In genomic region chr7:47266131-47266706, GRCh38 we compare ENCODE assay signal across 1 cellular context.
TF ChIP-seq lines count a peak whose summit lies in the region.

No MANE protein-coding gene starts in this region.

TF ChIP-seq in HepG2, 621 proteins besides CTCF, POLR2A, EP300 and RAD21 (continued from another document and continues in another):
- TF ChIP-seq CENPT (CRISPR knock-in tag; IDR thresholded peaks at IDR 0.05; ENCODE audit: low read depth) (no peak), HDAC2 (CRISPR knock-in tag; IDR thresholded peaks at IDR 0.05) (peak; percentile 30; the same call in 1 of the 2 replicates), POLR2G (IDR thresholded peaks at IDR 0.05; ENCODE audit: low read depth, low read length) (no peak), ZC3H4 (CRISPR knock-in tag; IDR thresholded peaks at IDR 0.05; ENCODE audit: borderline replicate concordance) (no peak), KDM3A (CRISPR knock-in tag; IDR thresholded peaks at IDR 0.05; ENCODE audit: low read depth) (no peak), SIN3B (IDR thresholded peaks at IDR 0.05; ENCODE audit: low read length) (no peak), RBAK (CRISPR knock-in tag; IDR thresholded peaks at IDR 0.05) (no peak), ZBTB1 (CRISPR knock-in tag; IDR thresholded peaks at IDR 0.05; ENCODE audit: borderline replicate concordance) (no peak), NFIB (CRISPR knock-in tag; IDR thresholded peaks at IDR 0.05; ENCODE audit: borderline replicate concordance) (no peak), TRIM22 (IDR thresholded peaks at IDR 0.05) (no peak), NRL (CRISPR knock-in tag; IDR thresholded peaks at IDR 0.05; ENCODE audit: borderline replicate concordance) (no peak), ZNF512B (CRISPR knock-in tag; IDR thresholded peaks at IDR 0.05; ENCODE audit: borderline replicate concordance) (no peak), ZNF549 (CRISPR knock-in tag; IDR thresholded peaks at IDR 0.05) (no peak), ZNF761 (CRISPR knock-in tag; conservative IDR thresholded peaks at IDR 0.05) (no peak), SRSF4 (IDR thresholded peaks at IDR 0.05; ENCODE audit: low read depth, low read length, poor library complexity, severe bottlenecking) (no peak), MTA1 (CRISPR knock-in tag; IDR thresholded peaks at IDR 0.05; ENCODE audit: borderline replicate concordance) (no peak), ADNP (CRISPR knock-in tag; IDR thresholded peaks at IDR 0.05) (no peak), MED13 (CRISPR knock-in tag; IDR thresholded peaks at IDR 0.05) (no peak), AHR (CRISPR knock-in tag; IDR thresholded peaks at IDR 0.05) (no peak), HMG20B (CRISPR knock-in tag; conservative IDR thresholded peaks at IDR 0.05) (no peak), NKX3-1 (CRISPR knock-in tag; IDR thresholded peaks at IDR 0.05) (no peak), ZNF607 (CRISPR knock-in tag; IDR thresholded peaks at IDR 0.05; ENCODE audit: borderline replicate concordance) (no peak), HOXA7 (CRISPR knock-in tag; IDR thresholded peaks at IDR 0.05) (no peak), KDM6A (CRISPR knock-in tag; IDR thresholded peaks at IDR 0.05; ENCODE audit: low read depth) (no peak), HMG20A (CRISPR knock-in tag; IDR thresholded peaks at IDR 0.05; ENCODE audit: borderline replicate concordance) (no peak), RARG (CRISPR knock-in tag; IDR thresholded peaks at IDR 0.05; ENCODE audit: low read depth) (no peak), HNF4G (IDR thresholded peaks at IDR 0.05; ENCODE audit: borderline replicate concordance, low read depth, low read length) (0 out of 2 replicates have a peak, but pooled peaks have one; percentile 38), HNF4G (CRISPR knock-in tag; IDR thresholded peaks at IDR 0.05; ENCODE audit: borderline replicate concordance, low read depth) (peak; percentile 31; the same call in 1 of the 2 replicates), GMEB1 (CRISPR knock-in tag; IDR thresholded peaks at IDR 0.05; ENCODE audit: borderline replicate concordance) (no peak), SCMH1 (CRISPR knock-in tag; IDR thresholded peaks at IDR 0.05; ENCODE audit: borderline replicate concordance) (no peak), HDAC1 (CRISPR knock-in tag; IDR thresholded peaks at IDR 0.05) (0 out of 2 replicates have a peak, but pooled peaks have one; percentile 42), JARID2 (CRISPR knock-in tag; IDR thresholded peaks at IDR 0.05; ENCODE audit: insufficient replicate concordance) (no peak), KLF15 (CRISPR knock-in tag; IDR thresholded peaks at IDR 0.05; ENCODE audit: borderline replicate concordance) (no peak), ZNF879 (CRISPR knock-in tag; IDR thresholded peaks at IDR 0.05) (no peak), TCF12 (IDR thresholded peaks at IDR 0.05) (no peak), TCF12 (CRISPR knock-in tag; IDR thresholded peaks at IDR 0.05) (no peak), MAFF (IDR thresholded peaks at IDR 0.05; ENCODE audit: low read depth, low read length) (no peak), MTA3 (CRISPR knock-in tag; IDR thresholded peaks at IDR 0.05) (no peak), SMARCC2 (IDR thresholded peaks at IDR 0.05) (no peak), FOXK1 (CRISPR knock-in tag; IDR thresholded peaks at IDR 0.05; ENCODE audit: borderline replicate concordance, low read depth) (no peak), THAP11 (CRISPR knock-in tag; IDR thresholded peaks at IDR 0.05) (0 out of 2 replicates have a peak, but pooled peaks have one; percentile 22), ZNF709 (CRISPR knock-in tag; IDR thresholded peaks at IDR 0.05) (no peak), IRF1 (CRISPR knock-in tag; IDR thresholded peaks at IDR 0.05; ENCODE audit: low read depth) (no peak), CBX1 (IDR thresholded peaks at IDR 0.05; ENCODE audit: low read depth) (no peak), ZNF180 (CRISPR knock-in tag; IDR thresholded peaks at IDR 0.05; ENCODE audit: borderline replicate concordance, low read depth) (no peak), NFATC3 (CRISPR knock-in tag; IDR thresholded peaks at IDR 0.05) (no peak), MXD1 (CRISPR knock-in tag; IDR thresholded peaks at IDR 0.05) (no peak), ZFP90 (CRISPR knock-in tag; IDR thresholded peaks at IDR 0.05; ENCODE audit: borderline replicate concordance) (no peak), ZFAT (CRISPR knock-in tag; conservative IDR thresholded peaks at IDR 0.05) (no peak), ZNF790 (CRISPR knock-in tag; IDR thresholded peaks at IDR 0.05; ENCODE audit: borderline replicate concordance) (no peak), ZNF784 (CRISPR knock-in tag; IDR thresholded peaks at IDR 0.05; ENCODE audit: borderline replicate concordance) (no peak), ZNF432 (CRISPR knock-in tag; IDR thresholded peaks at IDR 0.05; ENCODE audit: borderline replicate concordance) (no peak), ZNF567 (CRISPR knock-in tag; IDR thresholded peaks at IDR 0.05; ENCODE audit: borderline replicate concordance) (no peak)
- TF ChIP-seq, protein P1, sequence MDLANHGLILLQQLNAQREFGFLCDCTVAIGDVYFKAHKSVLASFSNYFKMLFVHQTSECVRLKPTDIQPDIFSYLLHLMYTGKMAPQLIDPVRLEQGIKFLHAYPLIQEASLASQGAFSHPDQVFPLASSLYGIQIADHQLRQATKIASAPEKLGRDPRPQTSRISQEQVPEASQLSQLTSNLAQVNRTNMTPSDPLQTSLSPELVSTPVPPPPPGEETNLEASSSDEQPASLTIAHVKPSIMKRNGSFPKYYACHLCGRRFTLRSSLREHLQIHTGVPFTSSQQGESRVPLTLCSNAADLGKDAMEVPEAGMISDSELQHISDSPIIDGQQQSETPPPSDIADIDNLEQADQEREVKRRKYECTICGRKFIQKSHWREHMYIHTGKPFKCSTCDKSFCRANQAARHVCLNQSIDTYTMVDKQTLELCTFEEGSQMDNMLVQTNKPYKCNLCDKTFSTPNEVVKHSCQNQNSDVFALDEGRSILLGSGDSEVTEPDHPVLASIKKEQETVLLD (CRISPR knock-in tag; IDR thresholded peaks at IDR 0.05; ENCODE audit: low read depth), result no peak
- TF ChIP-seq, protein P2, sequence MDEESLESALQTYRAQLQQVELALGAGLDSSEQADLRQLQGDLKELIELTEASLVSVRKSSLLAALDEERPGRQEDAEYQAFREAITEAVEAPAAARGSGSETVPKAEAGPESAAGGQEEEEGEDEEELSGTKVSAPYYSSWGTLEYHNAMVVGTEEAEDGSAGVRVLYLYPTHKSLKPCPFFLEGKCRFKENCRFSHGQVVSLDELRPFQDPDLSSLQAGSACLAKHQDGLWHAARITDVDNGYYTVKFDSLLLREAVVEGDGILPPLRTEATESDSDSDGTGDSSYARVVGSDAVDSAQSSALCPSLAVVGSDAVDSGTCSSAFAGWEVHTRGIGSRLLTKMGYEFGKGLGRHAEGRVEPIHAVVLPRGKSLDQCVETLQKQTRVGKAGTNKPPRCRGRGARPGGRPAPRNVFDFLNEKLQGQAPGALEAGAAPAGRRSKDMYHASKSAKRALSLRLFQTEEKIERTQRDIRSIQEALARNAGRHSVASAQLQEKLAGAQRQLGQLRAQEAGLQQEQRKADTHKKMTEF (CRISPR knock-in tag; IDR thresholded peaks at IDR 0.05), result no peak
- TF ChIP-seq, protein P3, sequence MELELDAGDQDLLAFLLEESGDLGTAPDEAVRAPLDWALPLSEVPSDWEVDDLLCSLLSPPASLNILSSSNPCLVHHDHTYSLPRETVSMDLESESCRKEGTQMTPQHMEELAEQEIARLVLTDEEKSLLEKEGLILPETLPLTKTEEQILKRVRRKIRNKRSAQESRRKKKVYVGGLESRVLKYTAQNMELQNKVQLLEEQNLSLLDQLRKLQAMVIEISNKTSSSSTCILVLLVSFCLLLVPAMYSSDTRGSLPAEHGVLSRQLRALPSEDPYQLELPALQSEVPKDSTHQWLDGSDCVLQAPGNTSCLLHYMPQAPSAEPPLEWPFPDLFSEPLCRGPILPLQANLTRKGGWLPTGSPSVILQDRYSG (CRISPR knock-in tag; IDR thresholded peaks at IDR 0.05), result no peak
- TF ChIP-seq, protein P4, sequence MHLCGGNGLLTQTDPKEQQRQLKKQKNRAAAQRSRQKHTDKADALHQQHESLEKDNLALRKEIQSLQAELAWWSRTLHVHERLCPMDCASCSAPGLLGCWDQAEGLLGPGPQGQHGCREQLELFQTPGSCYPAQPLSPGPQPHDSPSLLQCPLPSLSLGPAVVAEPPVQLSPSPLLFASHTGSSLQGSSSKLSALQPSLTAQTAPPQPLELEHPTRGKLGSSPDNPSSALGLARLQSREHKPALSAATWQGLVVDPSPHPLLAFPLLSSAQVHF (CRISPR knock-in tag; IDR thresholded peaks at IDR 0.05), result no peak
- TF ChIP-seq, protein P5, sequence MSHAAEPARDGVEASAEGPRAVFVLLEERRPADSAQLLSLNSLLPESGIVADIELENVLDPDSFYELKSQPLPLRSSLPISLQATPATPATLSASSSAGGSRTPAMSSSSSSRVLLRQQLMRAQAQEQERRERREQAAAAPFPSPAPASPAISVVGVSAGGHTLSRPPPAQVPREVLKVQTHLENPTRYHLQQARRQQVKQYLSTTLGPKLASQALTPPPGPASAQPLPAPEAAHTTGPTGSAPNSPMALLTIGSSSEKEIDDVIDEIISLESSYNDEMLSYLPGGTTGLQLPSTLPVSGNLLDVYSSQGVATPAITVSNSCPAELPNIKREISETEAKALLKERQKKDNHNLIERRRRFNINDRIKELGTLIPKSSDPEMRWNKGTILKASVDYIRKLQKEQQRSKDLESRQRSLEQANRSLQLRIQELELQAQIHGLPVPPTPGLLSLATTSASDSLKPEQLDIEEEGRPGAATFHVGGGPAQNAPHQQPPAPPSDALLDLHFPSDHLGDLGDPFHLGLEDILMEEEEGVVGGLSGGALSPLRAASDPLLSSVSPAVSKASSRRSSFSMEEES (CRISPR knock-in tag; IDR thresholded peaks at IDR 0.05), result 0 out of 2 replicates have a peak, but pooled peaks have one; percentile 11
- TF ChIP-seq, protein P6, sequence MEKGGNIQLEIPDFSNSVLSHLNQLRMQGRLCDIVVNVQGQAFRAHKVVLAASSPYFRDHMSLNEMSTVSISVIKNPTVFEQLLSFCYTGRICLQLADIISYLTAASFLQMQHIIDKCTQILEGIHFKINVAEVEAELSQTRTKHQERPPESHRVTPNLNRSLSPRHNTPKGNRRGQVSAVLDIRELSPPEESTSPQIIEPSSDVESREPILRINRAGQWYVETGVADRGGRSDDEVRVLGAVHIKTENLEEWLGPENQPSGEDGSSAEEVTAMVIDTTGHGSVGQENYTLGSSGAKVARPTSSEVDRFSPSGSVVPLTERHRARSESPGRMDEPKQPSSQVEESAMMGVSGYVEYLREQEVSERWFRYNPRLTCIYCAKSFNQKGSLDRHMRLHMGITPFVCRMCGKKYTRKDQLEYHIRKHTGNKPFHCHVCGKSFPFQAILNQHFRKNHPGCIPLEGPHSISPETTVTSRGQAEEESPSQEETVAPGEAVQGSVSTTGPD (CRISPR knock-in tag; IDR thresholded peaks at IDR 0.05), result no peak
